ENCODE assay signal across 8 cellular contexts in genomic region chr2:231197741-231198290, GRCh38. TPM values are rescaled to one million over a fixed set of nuclear protein-coding genes. Genes with fewer than 3 reads are reported as not detected.
DNase-seq lines count a peak whose midpoint lies in the region; ATAC-seq and TF ChIP-seq lines count a peak whose summit lies in the region.

No MANE protein-coding gene starts in this region.

- H3K9me3 ChIP-seq in left lung = no peaks in the 10 kb centered on the region
- H3K9me3 ChIP-seq in thyroid gland = no peaks in the 10 kb centered on the region

- H3K9me3 Mint-ChIP-seq in activated CD8-positive, alpha-beta memory T cell treated with anti-CD3 and anti-CD28 coated beads, Interleukin-2, amount 10 ng/mL, durations not matched to agents 7 days and 5 days (ENCODE audit: low read depth) = no peaks in the 10 kb centered on the region
- H3K9me3 Mint-ChIP-seq in activated naive CD8-positive, alpha-beta T cell treated with anti-CD3 and anti-CD28 coated beads, Interleukin-2, amount 50 U/mL, for 24 hours = no peaks in the 10 kb centered on the region

- no peak for DNase-seq in activated CD8-positive, alpha-beta memory T cell treated with anti-CD3 and anti-CD28 coated beads, Interleukin-2, amount 10 ng/mL, durations not matched to agents 7 days and 5 days
- DNase-seq in activated CD8-positive, alpha-beta memory T cell treated with anti-CD3 and anti-CD28 coated beads, Interleukin-2, amount 50 U/mL, for 48 hours = no peak
- DNase-seq in activated naive CD8-positive, alpha-beta T cell treated with anti-CD3 and anti-CD28 coated beads, Interleukin-2, amount 50 U/mL, for 24 hours = no peak
- no peak for DNase-seq in left lung
- DNase-seq in thyroid gland = no peak
- DNase-seq in HCEC 1CT = no peak
- no peak for DNase-seq in 8988T
- DNase-seq in NCI-H128 (lab: John Stamatoyannopoulos, UW; ENCODE audit: unreplicated experiment) = no peak

- 21 to 25% methylated on average over 9 to 11 of the region's 11 CpGs for WGBS in thyroid gland, 2 donors

- no peaks in the 10 kb centered on the region for H3K36me3 Mint-ChIP-seq in activated CD8-positive, alpha-beta memory T cell treated with anti-CD3 and anti-CD28 coated beads, Interleukin-2, amount 10 ng/mL, durations not matched to agents 7 days and 5 days
- no peaks in the 10 kb centered on the region for H3K36me3 Mint-ChIP-seq in activated naive CD8-positive, alpha-beta T cell treated with anti-CD3 and anti-CD28 coated beads, Interleukin-2, amount 50 U/mL, for 24 hours (ENCODE audit: low read depth)

- no peak for TF ChIP-seq POLR2A in thyroid gland (IDR thresholded peaks at IDR 0.05)

- H3K27me3 ChIP-seq in left lung (no peaks in the 10 kb centered on the region), thyroid gland (no peaks in the 10 kb centered on the region)

- no peak for ATAC-seq in activated CD8-positive, alpha-beta memory T cell treated with anti-CD3 and anti-CD28 coated beads, Interleukin-2, amount 10 ng/mL, durations not matched to agents 7 days and 5 days
- no peak for ATAC-seq in activated naive CD8-positive, alpha-beta T cell treated with anti-CD3 and anti-CD28 coated beads, Interleukin-2, amount 50 U/mL, for 24 hours
- ATAC-seq in left lung = no peak

- H3K27me3 Mint-ChIP-seq in activated CD8-positive, alpha-beta memory T cell treated with anti-CD3 and anti-CD28 coated beads, Interleukin-2, amount 10 ng/mL, durations not matched to agents 7 days and 5 days = peaks cover 36% of the 10 kb centered on the region
- peaks cover 10% of the 10 kb centered on the region for H3K27me3 Mint-ChIP-seq in activated naive CD8-positive, alpha-beta T cell treated with anti-CD3 and anti-CD28 coated beads, Interleukin-2, amount 50 U/mL, for 24 hours

- peaks cover 12 to 22% of the 10 kb centered on the region in 2 donors for H3K4me1 ChIP-seq in left lung
- H3K4me1 ChIP-seq in thyroid gland = peaks cover 0 to 6% of the 10 kb centered on the region in 2 donors

- H3K27ac ChIP-seq in left lung (peak overlapping the region; percentile 71), thyroid gland (peak overlapping the region in 1 of 3 donors; percentile 34)

- CTCF ChIA-PET in activated CD8-positive, alpha-beta memory T cell treated with anti-CD3 and anti-CD28 coated beads, Interleukin-2, amount 10 ng/mL, durations not matched to agents 7 days and 5 days (lab: Charles Lee) = interaction anchor here (1.2 to 1.4 kb wide), 2 partner anchors 15 to 198 kb away, joined by 3 to 4 read pairs; no protein-coding TSS in a partner anchor

- intact Hi-C loops in left lung (cut with DNase I) = no loop called here
- intact Hi-C loops in thyroid gland (cut with DNase I) = no loop called here

- no peaks in the 10 kb centered on the region for H3K36me3 ChIP-seq in left lung
- no peaks in the 10 kb centered on the region for H3K36me3 ChIP-seq in thyroid gland

- H3K4me3 Mint-ChIP-seq in activated CD8-positive, alpha-beta memory T cell treated with anti-CD3 and anti-CD28 coated beads, Interleukin-2, amount 10 ng/mL, durations not matched to agents 7 days and 5 days = peak overlapping the region; percentile 95
- H3K4me3 Mint-ChIP-seq in activated naive CD8-positive, alpha-beta T cell treated with anti-CD3 and anti-CD28 coated beads, Interleukin-2, amount 50 U/mL, for 24 hours = peak overlapping the region; percentile 93

- H3K27ac Mint-ChIP-seq in activated CD8-positive, alpha-beta memory T cell treated with anti-CD3 and anti-CD28 coated beads, Interleukin-2, amount 10 ng/mL, durations not matched to agents 7 days and 5 days = peak overlapping the region; percentile 69
- H3K27ac Mint-ChIP-seq in activated naive CD8-positive, alpha-beta T cell treated with anti-CD3 and anti-CD28 coated beads, Interleukin-2, amount 50 U/mL, for 24 hours = peak overlapping the region; percentile 89

- H3K4me3 ChIP-seq in left lung = peak overlapping the region; percentile 82 to 87
- peak overlapping the region; percentile 51 to 97 (median 60) for H3K4me3 ChIP-seq in thyroid gland (replicated peaks in 1 of 3)

- H3K4me1 Mint-ChIP-seq in activated CD8-positive, alpha-beta memory T cell treated with anti-CD3 and anti-CD28 coated beads, Interleukin-2, amount 10 ng/mL, durations not matched to agents 7 days and 5 days = peaks cover 15% of the 10 kb centered on the region
- H3K4me1 Mint-ChIP-seq in activated naive CD8-positive, alpha-beta T cell treated with anti-CD3 and anti-CD28 coated beads, Interleukin-2, amount 50 U/mL, for 24 hours = peaks cover 25% of the 10 kb centered on the region

- no peak for TF ChIP-seq CTCF in left lung (IDR thresholded peaks at IDR 0.05)
- no peak for TF ChIP-seq CTCF in thyroid gland (IDR thresholded peaks at IDR 0.05)

RNA-seq across cellular contexts. Expression of gene ARMC9, which starts 0.6 kb away (rescaled TPM):
- 1 to 10 TPM in 1 of 2 experiments, under 1 TPM in 1; 0.88 to 3.2 TPM for total RNA-seq in activated CD8-positive, alpha-beta memory T cell treated with anti-CD3 and anti-CD28 coated beads, Interleukin-2, amount 10 ng/mL, durations not matched to agents 7 days and 5 days
- total RNA-seq in left lung (10 to 100 TPM; 35.8 to 40.6 TPM), thyroid gland (10 to 100 TPM; 20.3 to 30.7 (median 28.0) TPM)

Comparison
In these comparisons a context has a peak if more than half of its experiments do, and no peak if none do; other contexts are left out.
1. RNA of gene ARMC9, which starts 0.6 kb away (total RNA-seq): 35.8 to 40.6 TPM in left lung and 20.3 to 30.7 TPM in thyroid gland; 0.88 to 3.2 TPM in activated CD8-positive, alpha-beta memory T cell treated with anti-CD3 and anti-CD28 coated beads, Interleukin-2, amount 10 ng/mL, durations not matched to agents 7 days and 5 days; every median in the first group is over 4 times any median in the second.